In the genomic region with DNA sequence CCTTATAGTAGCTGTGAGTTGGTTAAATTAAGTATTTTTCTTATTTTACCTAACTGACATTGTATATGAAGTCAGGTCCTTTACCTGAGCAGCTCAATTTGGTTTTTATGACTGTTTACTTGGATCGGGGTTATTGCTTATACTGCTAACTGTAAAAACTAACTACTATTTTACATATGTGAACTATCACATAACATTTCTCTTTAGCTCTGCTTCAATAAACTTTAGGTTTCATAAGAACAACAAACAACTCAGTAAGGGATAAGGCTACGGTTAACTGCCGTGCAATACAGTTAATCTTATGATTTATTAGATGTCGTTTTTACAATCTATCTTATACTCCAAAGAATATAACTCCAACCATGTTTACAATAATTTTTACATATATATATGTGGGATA, we compare ENCODE assay signal across 21 cellular contexts.
DNase-seq lines count a peak whose midpoint lies in the region; ATAC-seq, FAIRE-seq and TF ChIP-seq lines count a peak whose summit lies in the region.
"Had no signal": no experiment of that assay in that cellular context is flagged by ENCODE, and none has a peak within 500 bp of the region (broad histone marks: within the 10 kb centered on the region; RNA-seq: fewer than 3 reads in every experiment).

No MANE protein-coding gene starts in this region.

- H3K36me3 ChIP-seq in HEK293 (ENCODE audit: control insufficient read depth in 2 of 2, insufficient read depth in 1 of 2, low read length in 2 of 2): peaks cover 6 to 9% of the 10 kb centered on the region in 2 experiments; a peak in 2 of 3 replicates
- H3K36me3 ChIP-seq in neural progenitor cell: no peaks in the 10 kb centered on the region
- no peaks in the 10 kb centered on the region; the same call in 1 of the 2 replicates for H3K36me3 ChIP-seq in MM.1S (replicated peaks; ENCODE audit: insufficient read depth, low read length)

- peaks cover 2% of the 10 kb centered on the region for H3K4me1 Mint-ChIP-seq in neural progenitor cell
- H3K4me1 Mint-ChIP-seq: CD4-positive, CD25-positive, alpha-beta regulatory T cell; CD8-positive, alpha-beta memory T cell; GM23338 had no signal

- H3K4me1 ChIP-seq in HEK293 (ENCODE audit: control insufficient read depth, insufficient read depth, low read length) (peaks cover 18% of the 10 kb centered on the region), neural progenitor cell (no peaks in the 10 kb centered on the region), MM.1S (ENCODE audit: low read length) (no peaks in the 10 kb centered on the region)
- H3K4me1 ChIP-seq: BE2C had no signal

- no peak overlapping the region for H3K9ac ChIP-seq in neural progenitor cell
- H3K9ac ChIP-seq in MM.1S (ENCODE audit: low read length): no peak overlapping the region

- H3F3A ChIP-seq in neural progenitor cell (ENCODE audit: low read depth) (no peaks in the 10 kb centered on the region), MM.1S (ENCODE audit: insufficient read depth, low read length) (no peaks in the 10 kb centered on the region)

- no peak overlapping the region for H3K27ac Mint-ChIP-seq in neural progenitor cell
- H3K27ac Mint-ChIP-seq: CD4-positive, CD25-positive, alpha-beta regulatory T cell; CD8-positive, alpha-beta memory T cell; GM23338 had no signal

- no peaks in the 10 kb centered on the region for H4K20me1 ChIP-seq in neural progenitor cell (ENCODE audit: low read depth)
- no peaks in the 10 kb centered on the region for H4K20me1 ChIP-seq in MM.1S (ENCODE audit: insufficient read depth, low read length)

- no peak overlapping the region for H3K27ac ChIP-seq in HEK293 (ENCODE audit: extremely low read depth, low read depth, low read length)
- no peak overlapping the region for H3K27ac ChIP-seq in neural progenitor cell
- no peak overlapping the region for H3K27ac ChIP-seq in MM.1S (ENCODE audit: low read length)
- H3K27ac ChIP-seq: HL-60 had no signal

- POLR2A ChIA-PET in HEK293 (lab: Yijun Ruan, JAX): no interaction called here

- no peaks in the 10 kb centered on the region for H3K9me2 ChIP-seq in MM.1S (replicated peaks; ENCODE audit: insufficient read depth, low read length)

- H3K9me3 ChIP-seq in HEK293 (ENCODE audit: control insufficient read depth, insufficient read depth, low read depth, low read length) (no peaks in the 10 kb centered on the region), neural progenitor cell (ENCODE audit: low read depth) (no peaks in the 10 kb centered on the region), MM.1S (replicated peaks; ENCODE audit: insufficient read depth, low read length) (no peaks in the 10 kb centered on the region)
- H3K9me3 ChIP-seq: BE2C had no signal

- no peaks in the 10 kb centered on the region for H3K27me3 ChIP-seq in neural progenitor cell
- H3K27me3 ChIP-seq in MM.1S (replicated peaks; ENCODE audit: insufficient read depth, low read length): no peaks in the 10 kb centered on the region
- H3K27me3 ChIP-seq: BE2C had no signal

- H3K36me3 Mint-ChIP-seq in neural progenitor cell: peaks cover 18% of the 10 kb centered on the region
- H3K36me3 Mint-ChIP-seq: CD4-positive, CD25-positive, alpha-beta regulatory T cell; CD8-positive, alpha-beta memory T cell had no signal

- no peak overlapping the region for H3K4me3 Mint-ChIP-seq in neural progenitor cell
- H3K4me3 Mint-ChIP-seq: CD4-positive, CD25-positive, alpha-beta regulatory T cell; CD8-positive, alpha-beta memory T cell; GM23338 had no signal

- TF ChIP-seq CTCF in HEK293 (tag by site-specific recombination; IDR thresholded peaks at IDR 0.05): no peak
- no peak for TF ChIP-seq CTCF in fibroblast of villous mesenchyme (IDR thresholded peaks at IDR 0.05; ENCODE audit: insufficient read depth, low read depth, low read length)
- no peak for TF ChIP-seq CTCF in neural progenitor cell (IDR thresholded peaks at IDR 0.05)
- no peak for TF ChIP-seq CTCF in MM.1S (IDR thresholded peaks at IDR 0.05; ENCODE audit: low read length)
- no peak for TF ChIP-seq CTCF in D721Med (IDR thresholded peaks at IDR 0.05; ENCODE audit: insufficient read depth, missing control alignments)

- no peak for ATAC-seq in GM19463 (IDR thresholded peaks at IDR 0.05; ENCODE audit: unreplicated experiment)
- ATAC-seq: GM23338, HCT116 had no signal

- no peak overlapping the region for H2AFZ ChIP-seq in neural progenitor cell (replicated peaks)
- no peak overlapping the region for H2AFZ ChIP-seq in MM.1S (ENCODE audit: low read length)
- H2AFZ ChIP-seq: GM23338 had no signal

- H3K79me2 ChIP-seq in neural progenitor cell (ENCODE audit: low read depth) (no peaks in the 10 kb centered on the region), MM.1S (ENCODE audit: low read length) (no peaks in the 10 kb centered on the region)

- CTCF ChIA-PET in HEK293 (lab: Yijun Ruan, JAX): interaction anchor here (0.6 kb wide), 2 partner anchors 78 to 129 kb away, joined by 3 to 4 read pairs; no protein-coding TSS in a partner anchor

- DNase-seq in NCI-H526 treated with DMSO at 0.1 percent for 48 hours (lab: John Stamatoyannopoulos, UW): peak; percentile 78
- peak; percentile 54 for DNase-seq in fibroblast of villous mesenchyme (ENCODE audit: low read depth)
- DNase-seq in neural progenitor cell (ENCODE audit: low spot score): no peak
- no peak for DNase-seq in MM.1S
- no peak for DNase-seq in D721Med (ENCODE audit: insufficient read length, low spot score)
- DNase-seq: ACHN; BE2C; C1 segment of cervical spinal cord; CD4-positive, CD25-positive, alpha-beta regulatory T cell; CD8-positive, alpha-beta memory T cell; COR-L47; H7 had no signal

- no peak for FAIRE-seq in D721Med (lab: Jason Lieb, UNC)
- FAIRE-seq: A204.1, G401.6, GM12892, GM18507 had no signal

- H3K9me3 Mint-ChIP-seq in neural progenitor cell: no peaks in the 10 kb centered on the region
- H3K9me3 Mint-ChIP-seq: CD4-positive, CD25-positive, alpha-beta regulatory T cell; GM23338 had no signal

- H3K4me3 ChIP-seq in HEK293 (ENCODE audit: low read depth, low read length): no peak overlapping the region
- H3K4me3 ChIP-seq in fibroblast of villous mesenchyme (ENCODE audit: low read depth, low read length): no peak overlapping the region
- H3K4me3 ChIP-seq in neural progenitor cell: no peak overlapping the region
- H3K4me3 ChIP-seq in MM.1S (ENCODE audit: low read length): no peak overlapping the region
- H3K4me3 ChIP-seq: GM23338 had no signal

- H3K27me3 Mint-ChIP-seq in neural progenitor cell (ENCODE audit: insufficient read depth, low read depth): no peaks in the 10 kb centered on the region
- H3K27me3 Mint-ChIP-seq: CD8-positive, alpha-beta memory T cell had no signal

- no peak overlapping the region for H3K4me2 ChIP-seq in neural progenitor cell
- no peak overlapping the region for H3K4me2 ChIP-seq in MM.1S (ENCODE audit: low read depth, low read length)
- H3K4me2 ChIP-seq: GM23338 had no signal

TF ChIP-seq in HEK293, 187 proteins besides CTCF, POLR2A, EP300 and RAD21 (continues in another document):
- TF ChIP-seq ZNF423 (tag by site-specific recombination; IDR thresholded peaks at IDR 0.05): 0 out of 2 replicates have a peak, but pooled peaks have one; percentile 10
- TF ChIP-seq, protein P1, sequence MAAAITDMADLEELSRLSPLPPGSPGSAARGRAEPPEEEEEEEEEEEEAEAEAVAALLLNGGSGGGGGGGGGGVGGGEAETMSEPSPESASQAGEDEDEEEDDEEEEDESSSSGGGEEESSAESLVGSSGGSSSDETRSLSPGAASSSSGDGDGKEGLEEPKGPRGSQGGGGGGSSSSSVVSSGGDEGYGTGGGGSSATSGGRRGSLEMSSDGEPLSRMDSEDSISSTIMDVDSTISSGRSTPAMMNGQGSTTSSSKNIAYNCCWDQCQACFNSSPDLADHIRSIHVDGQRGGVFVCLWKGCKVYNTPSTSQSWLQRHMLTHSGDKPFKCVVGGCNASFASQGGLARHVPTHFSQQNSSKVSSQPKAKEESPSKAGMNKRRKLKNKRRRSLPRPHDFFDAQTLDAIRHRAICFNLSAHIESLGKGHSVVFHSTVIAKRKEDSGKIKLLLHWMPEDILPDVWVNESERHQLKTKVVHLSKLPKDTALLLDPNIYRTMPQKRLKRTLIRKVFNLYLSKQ (tag by site-specific recombination; IDR thresholded peaks at IDR 0.05; ENCODE audit: borderline replicate concordance): 0 out of 2 replicates have a peak, but pooled peaks have one; percentile 13
- TF ChIP-seq ZNF24 (tag by site-specific recombination; IDR thresholded peaks at IDR 0.05): no peak
- TF ChIP-seq ZNF133 (tag by site-specific recombination; IDR thresholded peaks at IDR 0.05): no peak
- TF ChIP-seq, protein P2, sequence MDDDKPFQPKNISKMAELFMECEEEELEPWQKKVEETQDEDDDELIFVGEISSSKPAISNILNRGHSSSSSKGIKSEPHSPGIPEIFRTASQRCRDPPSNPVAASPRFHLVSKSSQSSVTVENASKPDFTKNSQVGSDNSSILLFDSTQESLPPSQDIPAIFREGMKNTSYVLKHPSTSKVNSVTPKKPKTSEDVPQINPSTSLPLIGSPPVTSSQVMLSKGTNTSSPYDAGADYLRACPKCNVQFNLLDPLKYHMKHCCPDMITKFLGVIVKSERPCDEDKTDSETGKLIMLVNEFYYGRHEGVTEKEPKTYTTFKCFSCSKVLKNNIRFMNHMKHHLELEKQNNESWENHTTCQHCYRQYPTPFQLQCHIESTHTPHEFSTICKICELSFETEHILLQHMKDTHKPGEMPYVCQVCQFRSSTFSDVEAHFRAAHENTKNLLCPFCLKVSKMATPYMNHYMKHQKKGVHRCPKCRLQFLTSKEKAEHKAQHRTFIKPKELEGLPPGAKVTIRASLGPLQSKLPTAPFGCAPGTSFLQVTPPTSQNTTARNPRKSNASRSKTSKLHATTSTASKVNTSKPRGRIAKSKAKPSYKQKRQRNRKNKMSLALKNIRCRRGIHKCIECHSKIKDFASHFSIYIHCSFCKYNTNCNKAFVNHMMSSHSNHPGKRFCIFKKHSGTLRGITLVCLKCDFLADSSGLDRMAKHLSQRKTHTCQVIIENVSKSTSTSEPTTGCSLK (tag by site-specific recombination; IDR thresholded peaks at IDR 0.05): no peak
- TF ChIP-seq SCRT2 (tag by site-specific recombination; IDR thresholded peaks at IDR 0.05): no peak
- TF ChIP-seq ZNF473 (tag by site-specific recombination; IDR thresholded peaks at IDR 0.05): no peak
- peak; percentile 56; the same call in 1 of the 2 replicates for TF ChIP-seq ZNF596 (tag by site-specific recombination; IDR thresholded peaks at IDR 0.05)
- no peak for TF ChIP-seq MZF1 (tag by site-specific recombination; IDR thresholded peaks at IDR 0.05; ENCODE audit: borderline replicate concordance)
- TF ChIP-seq ZNF449 (tag by site-specific recombination; IDR thresholded peaks at IDR 0.05): no peak

Comparison
In these comparisons a context has a peak if more than half of its experiments do, and no peak if none do; other contexts are left out.
1. DNase-seq: peak in NCI-H526 treated with DMSO at 0.1 percent for 48 hours (single experiment) and fibroblast of villous mesenchyme (single experiment); none in neural progenitor cell (single experiment), MM.1S (single experiment) and D721Med (single experiment).